9 cellular contexts compared by ENCODE assay signal in the genomic region with DNA sequence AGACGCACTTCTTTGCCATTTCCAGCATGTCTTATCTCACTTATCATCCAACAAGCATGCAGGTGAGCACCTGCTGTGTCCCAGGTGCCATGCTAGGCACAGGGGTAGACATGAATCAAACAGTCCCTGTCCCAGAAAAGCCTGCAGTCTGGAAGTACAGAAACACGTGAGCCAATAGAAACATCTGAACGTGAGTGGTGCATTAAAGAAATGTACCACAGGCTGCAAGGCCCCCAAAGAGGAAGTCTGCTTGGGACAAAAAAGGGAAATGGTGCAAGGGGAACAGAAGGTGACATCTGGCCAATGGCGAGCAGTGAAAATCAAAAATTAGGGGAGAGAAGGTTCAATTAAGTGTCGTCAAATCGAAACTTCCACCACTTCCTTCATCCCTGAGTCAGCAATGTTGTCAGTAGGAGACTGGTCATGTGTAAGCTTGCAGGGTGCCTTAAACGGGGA. TPM values are rescaled to one million over a fixed set of nuclear protein-coding genes. Genes with fewer than 3 reads are reported as not detected.
DNase-seq lines count a peak whose midpoint lies in the region; ATAC-seq and TF ChIP-seq lines count a peak whose summit lies in the region.
"Had no signal": no experiment of that assay in that cellular context is flagged by ENCODE, and none has a peak within 500 bp of the region (broad histone marks: within the 10 kb centered on the region; RNA-seq: fewer than 3 reads in every experiment).

No MANE protein-coding gene starts in this region.

- no peaks in the 10 kb centered on the region for H3K36me3 ChIP-seq in testis (ENCODE audit: low read depth, missing control alignments)
- H3K36me3 ChIP-seq in HAP-1 (replicated peaks) = no peaks in the 10 kb centered on the region
- no peaks in the 10 kb centered on the region for H3K36me3 ChIP-seq in breast epithelium
- H3K36me3 ChIP-seq: colonic mucosa had no signal

- no peak overlapping the region for H3K4me3 ChIP-seq in testis
- H3K4me3 ChIP-seq in HAP-1 = no peak overlapping the region
- no peak overlapping the region for H3K4me3 ChIP-seq in breast epithelium
- H3K4me3 ChIP-seq: colonic mucosa had no signal

- H3K9me3 ChIP-seq in testis (no peaks in the 10 kb centered on the region), HAP-1 (no peaks in the 10 kb centered on the region), breast epithelium (no peaks in the 10 kb centered on the region)
- H3K9me3 ChIP-seq: colonic mucosa had no signal

- peaks cover 44% of the 10 kb centered on the region for H3K4me1 Mint-ChIP-seq in dendritic cell treated with granulocyte-macrophage colony-stimulating factor and Interleukin-4, amounts not matched to agents 40 ng/mL and 50 ng/mL, for 4 days (ENCODE audit: low read depth)

- H3K4me1 ChIP-seq in testis (peaks cover 24% of the 10 kb centered on the region), HAP-1 (no peaks in the 10 kb centered on the region), breast epithelium (peaks cover 6 to 15% of the 10 kb centered on the region in 2 donors)
- H3K4me1 ChIP-seq: colonic mucosa had no signal

- no peak overlapping the region for H3K27ac ChIP-seq in testis
- H3K27ac ChIP-seq in breast epithelium = no peak overlapping the region
- H3K27ac ChIP-seq: colonic mucosa had no signal

- H3K27me3 ChIP-seq in testis (no peaks in the 10 kb centered on the region), HAP-1 (ENCODE audit: low read depth) (no peaks in the 10 kb centered on the region), breast epithelium (no peaks in the 10 kb centered on the region)
- H3K27me3 ChIP-seq: colonic mucosa had no signal

- H3K27ac Mint-ChIP-seq in activated naive CD4-positive, alpha-beta T cell treated with anti-CD3 and anti-CD28 coated beads, Interleukin-2, amount 50 U/mL, for 72 hours = peak overlapping the region in 1 of 2 donors; percentile 1
- peak overlapping the region; percentile 91 for H3K27ac Mint-ChIP-seq in dendritic cell treated with granulocyte-macrophage colony-stimulating factor and Interleukin-4, amounts not matched to agents 40 ng/mL and 50 ng/mL, for 4 days

- ATAC-seq in activated naive CD4-positive, alpha-beta T cell treated with anti-CD3 and anti-CD28 coated beads, Interleukin-2, amount 50 U/mL, for 72 hours = peak; percentile 13 to 29

- TF ChIP-seq POLR2A in testis (IDR thresholded peaks at IDR 0.05) (no peak), breast epithelium (IDR thresholded peaks at IDR 0.05) (no peak)

- 48 to 63% methylated on average over 7 of the region's 7 CpGs for WGBS in testis, 2 donors

- peak overlapping the region; percentile 45 for H3K4me3 Mint-ChIP-seq in dendritic cell treated with granulocyte-macrophage colony-stimulating factor and Interleukin-4, amounts not matched to agents 40 ng/mL and 50 ng/mL, for 4 days

- in situ Hi-C loops in HAP-1 (cut with MboI; ENCODE audit: low sequenced_read_pairs) = no loop called here

- H3K9me3 Mint-ChIP-seq in activated naive CD4-positive, alpha-beta T cell treated with anti-CD3 and anti-CD28 coated beads, Interleukin-2, amount 50 U/mL, for 72 hours = no peaks in the 10 kb centered on the region
- H3K9me3 Mint-ChIP-seq in dendritic cell treated with granulocyte-macrophage colony-stimulating factor and Interleukin-4, amounts not matched to agents 40 ng/mL and 50 ng/mL, for 4 days = no peaks in the 10 kb centered on the region

- DNase-seq in activated naive CD4-positive, alpha-beta T cell treated with anti-CD3 and anti-CD28 coated beads, Interleukin-2, amount 50 U/mL, for 72 hours (ENCODE audit: low spot score in 2 of 2) = no peak
- no peak for DNase-seq in activated naive CD4-positive, alpha-beta T cell treated with Interleukin-2 at 50 U/mL for 16 hours
- peak; percentile 62 for DNase-seq in KG1 (lab: John Stamatoyannopoulos, UW)
- peak; percentile 15 for DNase-seq in testis
- DNase-seq in HAP-1 (ENCODE audit: low spot score in 2 of 2) = no peak
- no peak for DNase-seq in NCI-H1436 treated with DMSO at 0.1 percent for 48 hours (lab: John Stamatoyannopoulos, UW)
- no peak for DNase-seq in breast epithelium (ENCODE audit: low spot score in 2 of 2)

- TF ChIP-seq CTCF in testis (IDR thresholded peaks at IDR 0.05) (no peak), breast epithelium (IDR thresholded peaks at IDR 0.05) (no peak)

- peaks cover 2% of the 10 kb centered on the region for H3K27me3 Mint-ChIP-seq in dendritic cell treated with granulocyte-macrophage colony-stimulating factor and Interleukin-4, amounts not matched to agents 40 ng/mL and 50 ng/mL, for 4 days

- H3K36me3 Mint-ChIP-seq in activated naive CD4-positive, alpha-beta T cell treated with anti-CD3 and anti-CD28 coated beads, Interleukin-2, amount 50 U/mL, for 72 hours = no peaks in the 10 kb centered on the region
- H3K36me3 Mint-ChIP-seq in dendritic cell treated with granulocyte-macrophage colony-stimulating factor and Interleukin-4, amounts not matched to agents 40 ng/mL and 50 ng/mL, for 4 days (ENCODE audit: low read depth) = no peaks in the 10 kb centered on the region

- intact Hi-C loops in dendritic cell treated with granulocyte-macrophage colony-stimulating factor and Interleukin-4, amounts not matched to agents 40 ng/mL and 50 ng/mL, for 4 days (cut with micrococcal nuclease) = loop anchor here (1.0 kb wide), 2 partner anchors 450 to 468 kb away; no protein-coding TSS in a partner anchor
- intact Hi-C loops in testis (cut with DNase I; ENCODE audit: low total_unique reads) = no loop called here
- intact Hi-C loops in breast epithelium (cut with DNase I; ENCODE audit: low total_unique reads) = no loop called here

RNA-seq across cellular contexts. Expression of gene TMEM247, which starts 17.6 kb away (rescaled TPM):
- not detected for total RNA-seq in activated naive CD4-positive, alpha-beta T cell treated with anti-CD3 and anti-CD28 coated beads, Interleukin-2, amount 50 U/mL, for 72 hours
- total RNA-seq in testis (10 to 100 TPM; 18.5 to 27.2 TPM), breast epithelium (not detected)
- polyA plus RNA-seq in testis (ENCODE audit: insufficient read depth, low read depth, low replicate concordance) = 59.4 TPM
- total RNA-seq: colonic mucosa had no signal

Comparison
In these comparisons a context has a peak if more than half of its experiments do, and no peak if none do; other contexts are left out.
1. DNase-seq: peak in KG1 (single experiment) and testis (single experiment); none in activated naive CD4-positive, alpha-beta T cell treated with anti-CD3 and anti-CD28 coated beads, Interleukin-2, amount 50 U/mL, for 72 hours (0 of 2), activated naive CD4-positive, alpha-beta T cell treated with Interleukin-2 at 50 U/mL for 16 hours (single experiment), HAP-1 (0 of 2), NCI-H1436 treated with DMSO at 0.1 percent for 48 hours (single experiment) and breast epithelium (0 of 2).
2. RNA of gene TMEM247, which starts 17.6 kb away (total RNA-seq): 18.5 to 27.2 TPM in testis; not detected in activated naive CD4-positive, alpha-beta T cell treated with anti-CD3 and anti-CD28 coated beads, Interleukin-2, amount 50 U/mL, for 72 hours and not detected in breast epithelium; every median in the first group is over 10 times any median in the second.